In genomic region chr1:200038645-200038986, GRCh38 we compare ENCODE assay signal across 8 cellular contexts. TPM values are rescaled to one million over a fixed set of nuclear protein-coding genes. Genes with fewer than 3 reads are reported as not detected.
DNase-seq lines count a peak whose midpoint lies in the region; TF ChIP-seq lines count a peak whose summit lies in the region.

No MANE protein-coding gene starts in this region.

- 36% methylated on average over 9 of the region's 20 CpGs for WGBS in mammary epithelial cell (ENCODE audit: low coverage, missing lambda C conversion rate)
- WGBS in mesodermal cell (ENCODE audit: insufficient coverage in 2 of 2), 2 experiments: 0% methylated on average over 5 to 11 of the region's 20 CpGs
- WGBS in transverse colon (ENCODE audit: low coverage in 1 of 2), 2 donors: 2 to 21% methylated on average over 10 to 13 of the region's 20 CpGs

- H3K4me3 Mint-ChIP-seq in activated naive CD4-positive, alpha-beta T cell treated with anti-CD3 and anti-CD28 coated beads for 36 hours: peak overlapping the region; percentile 29

- H4K20me1 ChIP-seq in mammary epithelial cell (ENCODE audit: insufficient read depth, low read length): no peaks in the 10 kb centered on the region

- in situ Hi-C loops in mammary epithelial cell (cut with MboI; ENCODE audit: low sequenced_read_pairs in 2 of 2) (no loop called here), transverse colon (cut with MboI; ENCODE audit: low pct_ligation_motif_present in 1 of 4, low pct_unique_long_range_greater_than_20kb in 1 of 4, low sequenced_read_pairs in 3 of 4) (no loop called here)

- no peaks in the 10 kb centered on the region for H3K9me3 Mint-ChIP-seq in activated naive CD4-positive, alpha-beta T cell treated with anti-CD3 and anti-CD28 coated beads for 36 hours

- H3K36me3 ChIP-seq in mammary epithelial cell (ENCODE audit: insufficient read depth, low read length) (no peaks in the 10 kb centered on the region), mesodermal cell (ENCODE audit: control insufficient read depth, insufficient read depth, low read length) (no peaks in the 10 kb centered on the region), transverse colon (no peaks in the 10 kb centered on the region)

- TF ChIP-seq EP300 in transverse colon (IDR thresholded peaks at IDR 0.05; ENCODE audit: low read depth): no peak

- H3K27me3 ChIP-seq in mammary epithelial cell (ENCODE audit: insufficient read depth, low read length): peaks cover 80% of the 10 kb centered on the region
- H3K27me3 ChIP-seq in transverse colon: peaks cover 100% of the 10 kb centered on the region

- H2AFZ ChIP-seq in mammary epithelial cell (ENCODE audit: low read depth, low read length): peak overlapping the region; percentile 94

- H3K9me3 ChIP-seq in mammary epithelial cell (replicated peaks; ENCODE audit: insufficient read depth, low read length): no peaks in the 10 kb centered on the region
- H3K9me3 ChIP-seq in mesodermal cell (ENCODE audit: control insufficient read depth, low read length): no peaks in the 10 kb centered on the region
- H3K9me3 ChIP-seq in transverse colon: no peaks in the 10 kb centered on the region

- no peaks in the 10 kb centered on the region for H3K79me2 ChIP-seq in mammary epithelial cell (ENCODE audit: insufficient read depth, low read length)

- DNase-seq in activated naive CD4-positive, alpha-beta T cell treated with anti-CD3 and anti-CD28 coated beads for 36 hours: no peak
- no peak for DNase-seq in activated naive CD4-positive, alpha-beta T cell treated with Interleukin-2 at 50 U/mL for 16 hours
- DNase-seq in mammary epithelial cell (no peak), transverse colon (peak; percentile 33), A172 (ENCODE audit: low spot score) (no peak), hepatic stellate cell (ENCODE audit: low spot score) (no peak), SHP77 treated with DMSO at 0.1 percent for 48 hours (lab: John Stamatoyannopoulos, UW) (no peak)

- dilution Hi-C loops in mammary epithelial cell (cut with HindIII; ENCODE audit: low sequenced_read_pairs): loop anchor here (10.0 kb wide), 1 partner anchor 46 kb away; no protein-coding TSS in a partner anchor

- peaks cover 34% of the 10 kb centered on the region for H3K4me1 Mint-ChIP-seq in activated naive CD4-positive, alpha-beta T cell treated with anti-CD3 and anti-CD28 coated beads for 36 hours (ENCODE audit: low read depth)

- CTCF ChIA-PET in activated naive CD4-positive, alpha-beta T cell treated with anti-CD3 and anti-CD28 coated beads for 36 hours (lab: Charles Lee): no interaction called here
- CTCF ChIA-PET in mammary epithelial cell (lab: Charles Lee; ENCODE audit: low non-redundant PET): no interaction called here

- H3K27ac Mint-ChIP-seq in activated naive CD4-positive, alpha-beta T cell treated with anti-CD3 and anti-CD28 coated beads for 36 hours: no peak overlapping the region

- intact Hi-C loops in activated naive CD4-positive, alpha-beta T cell treated with anti-CD3 and anti-CD28 coated beads for 36 hours (cut with micrococcal nuclease): loop anchor here (5.0 kb wide), 2 partner anchors 96 to 189 kb away; no protein-coding TSS in a partner anchor
- intact Hi-C loops in mammary epithelial cell (cut with micrococcal nuclease) (loop anchor here (5.0 kb wide), 1 partner anchor 351 kb away; no protein-coding TSS in a partner anchor), transverse colon (cut with DNase I; ENCODE audit: low total_unique reads) (no loop called here)

- no peaks in the 10 kb centered on the region for H3K36me3 Mint-ChIP-seq in activated naive CD4-positive, alpha-beta T cell treated with anti-CD3 and anti-CD28 coated beads for 36 hours (ENCODE audit: low read depth)

- TF ChIP-seq CTCF in mammary epithelial cell (conservative IDR thresholded peaks at IDR 0.05 in 1 of 2, IDR thresholded peaks at IDR 0.05 in 1 of 2; ENCODE audit: extremely low read depth in 1 of 2, insufficient read depth in 1 of 2, low read depth in 1 of 2, low read length in 2 of 2) (no peak), transverse colon (IDR thresholded peaks at IDR 0.05) (no peak)

- H3K4me2 ChIP-seq in mammary epithelial cell (ENCODE audit: insufficient read depth, low read depth, low read length): peak overlapping the region; percentile 100

- no peak overlapping the region for H3K9ac ChIP-seq in mammary epithelial cell (ENCODE audit: insufficient read depth, low read length)

- H3K4me1 ChIP-seq in mammary epithelial cell (ENCODE audit: insufficient read depth, low read length) (peaks cover 21% of the 10 kb centered on the region), mesodermal cell (ENCODE audit: control insufficient read depth, insufficient read depth, low read length, poor library complexity, severe bottlenecking) (peaks cover 7% of the 10 kb centered on the region), transverse colon (peaks cover 6 to 87% (median 32%) of the 10 kb centered on the region in 4 donors)

- TF ChIP-seq POLR2A in transverse colon (IDR thresholded peaks at IDR 0.05): no peak

- peaks cover 42% of the 10 kb centered on the region for H3K27me3 Mint-ChIP-seq in activated naive CD4-positive, alpha-beta T cell treated with anti-CD3 and anti-CD28 coated beads for 36 hours (ENCODE audit: low read depth)

- no peak overlapping the region for H3K4me3 ChIP-seq in mammary epithelial cell (replicated peaks in 1 of 3; ENCODE audit: insufficient read depth in 1 of 3, low read depth in 2 of 3, low read length in 3 of 3)
- H3K4me3 ChIP-seq in mesodermal cell (ENCODE audit: extremely low read depth, insufficient read depth, low read length, poor library complexity, severe bottlenecking): peak overlapping the region; percentile 49
- H3K4me3 ChIP-seq in transverse colon: peak overlapping the region; percentile 27 to 69 (median 56)

- no peak overlapping the region for H3K27ac ChIP-seq in mammary epithelial cell (ENCODE audit: insufficient read depth, low read depth, low read length)
- H3K27ac ChIP-seq in mesodermal cell (ENCODE audit: low read depth, low read length, severe bottlenecking): no peak overlapping the region
- peak overlapping the region; percentile 76 to 86 (median 81) for H3K27ac ChIP-seq in transverse colon

- BruUV-seq in mammary epithelial cell (replicated peaks; lab: Mats Ljungman, UMichigan): no TSS peak

RNA-seq across cellular contexts. Expression of gene NR5A2, which starts 11.1 kb away (rescaled TPM):
- total RNA-seq in activated naive CD4-positive, alpha-beta T cell treated with anti-CD3 and anti-CD28 coated beads for 36 hours: not detected
- total RNA-seq in mammary epithelial cell: not detected
- not detected for polyA plus RNA-seq in mammary epithelial cell
- not detected for polyA minus RNA-seq in mammary epithelial cell
- 1.4 TPM for polyA plus RNA-seq in mesodermal cell (2013, experiment 1 of 2)
- polyA plus RNA-seq in mesodermal cell (2013, experiment 2 of 2): 1.5 TPM
- 10 to 100 TPM; 75.4 to 92.6 (median 85.4) TPM for total RNA-seq in transverse colon
- total RNA-seq in A172 (2014; rRNA removed; shearing (Covaris generic)): 0.03 TPM in 1 of 2 replicates, not detected in the other

Comparison
In these comparisons a context has a peak if more than half of its experiments do, and no peak if none do; other contexts are left out.
1. H3K27ac ChIP-seq: peak in transverse colon (4 of 4); none in mammary epithelial cell (single experiment) and mesodermal cell (single experiment).
2. H3K4me3 ChIP-seq: peak in mesodermal cell (single experiment) and transverse colon (4 of 4); none in mammary epithelial cell (0 of 3).
3. RNA of gene NR5A2, which starts 11.1 kb away (total RNA-seq): 75.4 to 92.6 TPM in transverse colon; 0.03 TPM in A172, not detected in activated naive CD4-positive, alpha-beta T cell treated with anti-CD3 and anti-CD28 coated beads for 36 hours and not detected in mammary epithelial cell; every median in the first group is over 10 times any median in the second.